In the genomic region with DNA sequence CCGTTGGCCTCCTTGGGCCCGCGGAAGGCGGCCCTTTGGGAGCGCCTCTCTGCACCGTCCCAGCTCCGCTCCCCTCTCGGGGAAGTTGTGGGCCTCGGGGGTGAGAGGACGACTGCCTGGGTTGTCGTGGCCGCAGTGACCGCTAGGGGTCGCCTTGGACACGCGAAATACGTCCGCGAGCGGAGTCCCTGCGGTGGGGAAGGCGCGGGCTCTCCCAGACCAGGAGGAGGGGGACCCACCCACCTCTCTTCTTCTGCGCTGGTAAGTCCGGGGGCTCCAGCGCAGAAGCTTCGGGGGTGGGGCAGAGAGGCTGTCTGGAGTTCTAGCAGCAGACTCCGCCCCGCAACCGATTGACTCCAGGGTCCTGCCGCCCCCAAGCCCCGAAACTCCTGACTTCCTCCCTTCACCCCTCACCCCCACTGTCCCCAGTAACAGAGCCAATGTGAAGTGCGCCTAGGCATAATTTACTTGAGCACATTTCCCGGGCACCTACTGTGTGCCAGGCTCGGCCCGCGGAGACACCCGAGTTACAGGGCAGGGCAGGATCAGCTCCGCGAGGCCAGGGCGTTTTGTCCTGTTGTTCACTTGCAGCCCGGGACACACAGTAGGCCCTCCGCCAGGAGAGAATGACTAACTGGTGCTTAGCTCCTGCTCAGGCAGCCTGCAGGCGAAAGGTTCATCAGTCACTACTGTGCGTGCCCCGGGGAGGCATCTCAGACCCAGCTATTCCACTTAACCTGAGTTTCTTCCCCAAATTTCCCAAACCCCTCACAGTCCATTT, we compare ENCODE assay signal across 8 cellular contexts. TPM values are rescaled to one million over a fixed set of nuclear protein-coding genes. Genes with fewer than 3 reads are reported as not detected.
DNase-seq lines count a peak whose midpoint lies in the region; ATAC-seq and TF ChIP-seq lines count a peak whose summit lies in the region.

No MANE protein-coding gene starts in this region.

- peaks cover 14 to 37% of the 10 kb centered on the region in 2 donors for H3K4me1 ChIP-seq in thoracic aorta (ENCODE audit: control insufficient read depth in 1 of 2, low read depth in 2 of 2)

- ATAC-seq in GM19395 (IDR thresholded peaks at IDR 0.05; ENCODE audit: unreplicated experiment) (peak; percentile 89), thoracic aorta (ENCODE audit: insufficient number of reproducible peaks, low FRiP score, low read depth) (peak; percentile 79)

- no peak overlapping the region for H3K27ac ChIP-seq in thoracic aorta

- H3K9me3 ChIP-seq in thoracic aorta: no peaks in the 10 kb centered on the region

- H3K4me3 Mint-ChIP-seq in CD14-positive monocyte: peak overlapping the region; percentile 67 to 90
- peak overlapping the region; percentile 59 for H3K4me3 Mint-ChIP-seq in activated naive CD4-positive, alpha-beta T cell treated with anti-CD3 and anti-CD28 coated beads for 36 hours
- peak overlapping the region; percentile 63 for H3K4me3 Mint-ChIP-seq in glutamatergic neuron (ENCODE audit: unreplicated experiment)
- peak overlapping the region; percentile 56 for H3K4me3 Mint-ChIP-seq in osteocyte (ENCODE audit: unreplicated experiment)

- CTCF ChIA-PET in activated naive CD4-positive, alpha-beta T cell treated with anti-CD3 and anti-CD28 coated beads for 36 hours (lab: Charles Lee): interaction anchor here (0.5 to 4.7 kb wide), 32 partner anchors 8 to 452 kb away, joined by 3 to 46 read pairs (median 4); partner anchors contain the start of genes FLNB, HTD2 and RPP14

- H3K27me3 Mint-ChIP-seq in CD14-positive monocyte (ENCODE audit: low read depth in 3 of 3) (peaks cover 10 to 19% (median 12%) of the 10 kb centered on the region in 3 donors), glutamatergic neuron (ENCODE audit: unreplicated experiment) (peaks cover 8% of the 10 kb centered on the region), osteocyte (ENCODE audit: unreplicated experiment) (no peaks in the 10 kb centered on the region)
- H3K27me3 Mint-ChIP-seq in activated naive CD4-positive, alpha-beta T cell treated with anti-CD3 and anti-CD28 coated beads for 36 hours (ENCODE audit: low read depth): peaks cover 6% of the 10 kb centered on the region

- DNase-seq in CD14-positive monocyte (ENCODE audit: low spot score): peak; percentile 86
- peak; percentile 28 for DNase-seq in HS-5 (ENCODE audit: low read depth)
- DNase-seq in SHP77 treated with DMSO at 0.1 percent for 48 hours (lab: John Stamatoyannopoulos, UW): peak; percentile 22
- peak; percentile 95 for DNase-seq in activated naive CD4-positive, alpha-beta T cell treated with anti-CD3 and anti-CD28 coated beads for 36 hours
- DNase-seq in glutamatergic neuron: peak; percentile 97
- DNase-seq in osteocyte (ENCODE audit: extremely low spot score, unreplicated experiment): peak; percentile 96
- peak; percentile 59 for DNase-seq in thoracic aorta (ENCODE audit: low spot score)

- peak overlapping the region; percentile 75 for H3K4me3 ChIP-seq in thoracic aorta

- peaks cover 42% of the 10 kb centered on the region for H3K4me1 Mint-ChIP-seq in CD14-positive monocyte
- peaks cover 13% of the 10 kb centered on the region for H3K4me1 Mint-ChIP-seq in activated naive CD4-positive, alpha-beta T cell treated with anti-CD3 and anti-CD28 coated beads for 36 hours (ENCODE audit: low read depth)
- peaks cover 3% of the 10 kb centered on the region for H3K4me1 Mint-ChIP-seq in glutamatergic neuron (ENCODE audit: low read depth, unreplicated experiment)
- H3K4me1 Mint-ChIP-seq in osteocyte (ENCODE audit: unreplicated experiment): peaks cover 25% of the 10 kb centered on the region

- peaks cover 0 to 2% (median 0%) of the 10 kb centered on the region in 7 donors for H3K9me3 Mint-ChIP-seq in CD14-positive monocyte
- no peaks in the 10 kb centered on the region for H3K9me3 Mint-ChIP-seq in activated naive CD4-positive, alpha-beta T cell treated with anti-CD3 and anti-CD28 coated beads for 36 hours
- H3K9me3 Mint-ChIP-seq in glutamatergic neuron (ENCODE audit: unreplicated experiment): peaks cover 2% of the 10 kb centered on the region
- H3K9me3 Mint-ChIP-seq in osteocyte (ENCODE audit: unreplicated experiment): no peaks in the 10 kb centered on the region

- peak; percentile 96 for TF ChIP-seq CTCF in CD14-positive monocyte (IDR thresholded peaks at IDR 0.05)
- TF ChIP-seq CTCF in glutamatergic neuron (IDR thresholded peaks at IDR 0.05; ENCODE audit: partially characterized antibody, unreplicated experiment): peak; percentile 99
- peak; percentile 98 for TF ChIP-seq CTCF in osteocyte (IDR thresholded peaks at IDR 0.05)
- peak; percentile 96 for TF ChIP-seq CTCF in thoracic aorta (IDR thresholded peaks at IDR 0.05)

- no peaks in the 10 kb centered on the region for H3K27me3 ChIP-seq in thoracic aorta (replicated peaks; ENCODE audit: insufficient read depth)

- intact Hi-C loops in CD14-positive monocyte (cut with micrococcal nuclease): no loop called here
- intact Hi-C loops in activated naive CD4-positive, alpha-beta T cell treated with anti-CD3 and anti-CD28 coated beads for 36 hours (cut with micrococcal nuclease): loop anchor here (1.0 to 10.0 kb wide), 5 partner anchors 39 to 783 kb away; partner anchors contain the start of genes HTD2 and RPP14

- H3K27ac Mint-ChIP-seq in CD14-positive monocyte (peak overlapping the region in 1 of 7 donors; percentile 18), glutamatergic neuron (ENCODE audit: unreplicated experiment) (no peak overlapping the region), osteocyte (ENCODE audit: unreplicated experiment) (no peak overlapping the region)
- H3K27ac Mint-ChIP-seq in activated naive CD4-positive, alpha-beta T cell treated with anti-CD3 and anti-CD28 coated beads for 36 hours: no peak overlapping the region

- no peaks in the 10 kb centered on the region for H3K36me3 ChIP-seq in thoracic aorta

- H3K36me3 Mint-ChIP-seq in CD14-positive monocyte (peaks cover 0 to under 1% of the 10 kb centered on the region in 2 donors), glutamatergic neuron (ENCODE audit: unreplicated experiment) (no peaks in the 10 kb centered on the region), osteocyte (ENCODE audit: unreplicated experiment) (no peaks in the 10 kb centered on the region)
- H3K36me3 Mint-ChIP-seq in activated naive CD4-positive, alpha-beta T cell treated with anti-CD3 and anti-CD28 coated beads for 36 hours (ENCODE audit: low read depth): no peaks in the 10 kb centered on the region

RNA-seq across cellular contexts. Expression of gene DNASE1L3, which starts 32.8 kb away (rescaled TPM):
- not detected for polyA plus RNA-seq in CD14-positive monocyte
- not detected for total RNA-seq in activated naive CD4-positive, alpha-beta T cell treated with anti-CD3 and anti-CD28 coated beads for 36 hours
- total RNA-seq in glutamatergic neuron (ENCODE audit: unreplicated experiment) (0.96 TPM), osteocyte (not detected in 2 replicates), thoracic aorta (1 to 10 TPM; 2.3 to 3.8 TPM)

RNA-seq across cellular contexts. Expression of gene ABHD6, which starts 59.7 kb away (rescaled TPM):
- polyA plus RNA-seq in CD14-positive monocyte: 10 to 100 TPM in 1 of 2 donors, 1 to 10 TPM in 1; 9.0 to 11.6 TPM
- total RNA-seq in activated naive CD4-positive, alpha-beta T cell treated with anti-CD3 and anti-CD28 coated beads for 36 hours: 1 to 10 TPM; 1.1 to 1.6 TPM
- total RNA-seq in glutamatergic neuron (ENCODE audit: unreplicated experiment) (46.0 TPM), osteocyte (7.4 and 7.8 TPM in 2 replicates), thoracic aorta (10 to 100 TPM in 1 of 2 donors, 1 to 10 TPM in 1; 6.1 to 10.6 TPM)

Comparison
In these comparisons a context has a peak if more than half of its experiments do, and no peak if none do; other contexts are left out.
1. DNase-seq: peak in every context shown above with its lines; median percentile 97 in glutamatergic neuron; 96 in osteocyte; 95 in activated naive CD4-positive, alpha-beta T cell treated with anti-CD3 and anti-CD28 coated beads for 36 hours; 86 in CD14-positive monocyte; 59 in thoracic aorta; 28 in HS-5; 22 in SHP77 treated with DMSO at 0.1 percent for 48 hours.